19 cellular contexts compared by ENCODE assay signal in genomic region chr1:156865258-156865657, GRCh38. TPM values are rescaled to one million over a fixed set of nuclear protein-coding genes. Genes with fewer than 3 reads are reported as not detected.
DNase-seq lines count a peak whose midpoint lies in the region; ATAC-seq and TF ChIP-seq lines count a peak whose summit lies in the region.
"Had no signal": no experiment of that assay in that cellular context is flagged by ENCODE, and none has a peak within 500 bp of the region (broad histone marks: within the 10 kb centered on the region; RNA-seq: fewer than 3 reads in every experiment).

No MANE protein-coding gene starts in this region.

- no peak overlapping the region for H3K4me3 Mint-ChIP-seq in activated CD4-positive, alpha-beta T cell treated with anti-CD3 and anti-CD28 coated beads, Interleukin-2, amount 10 ng/mL, durations not matched to agents 7 days and 5 days
- H3K4me3 Mint-ChIP-seq in endothelial cell (ENCODE audit: unreplicated experiment): no peak overlapping the region
- H3K4me3 Mint-ChIP-seq: B cell; CD8-positive, alpha-beta T cell; IgD-negative memory B cell had no signal

- no peak for DNase-seq in activated CD4-positive, alpha-beta T cell treated with anti-CD3 and anti-CD28 coated beads, Interleukin-2, amount 10 ng/mL, durations not matched to agents 7 days and 5 days
- DNase-seq in activated CD4-positive, alpha-beta T cell treated with anti-CD3 and anti-CD28 coated beads, Interleukin-2, amount 50 U/mL, for 4 hours: no peak
- DNase-seq in WERI-Rb-1 (peak; percentile 58), endothelial cell (ENCODE audit: low spot score) (no peak), hypothalamus (lab: John Stamatoyannopoulos, UW) (no peak)
- DNase-seq: CD8-positive, alpha-beta T cell; GOT3; NCI-H146; NCI-H2107; NCI-H510A; NK-92 treated with Interleukin-12 subunit alpha and Interleukin-12 subunit beta, amount 100 ng/mL, for 24 hours; RPMI8226; SJCRH30 had no signal

- peak overlapping the region; percentile 29 for H3K27ac Mint-ChIP-seq in activated CD4-positive, alpha-beta T cell treated with anti-CD3 and anti-CD28 coated beads, Interleukin-2, amount 10 ng/mL, durations not matched to agents 7 days and 5 days
- H3K27ac Mint-ChIP-seq in endothelial cell (ENCODE audit: unreplicated experiment): peak overlapping the region; percentile 38
- H3K27ac Mint-ChIP-seq: B cell; CD8-positive, alpha-beta T cell; IgD-negative memory B cell had no signal

- no peaks in the 10 kb centered on the region for H3K36me3 Mint-ChIP-seq in activated CD4-positive, alpha-beta T cell treated with anti-CD3 and anti-CD28 coated beads, Interleukin-2, amount 10 ng/mL, durations not matched to agents 7 days and 5 days (ENCODE audit: low read depth)
- peaks cover 10% of the 10 kb centered on the region for H3K36me3 Mint-ChIP-seq in endothelial cell (ENCODE audit: low read depth, unreplicated experiment)
- H3K36me3 Mint-ChIP-seq: CD8-positive, alpha-beta T cell had no signal

- H3K9me3 Mint-ChIP-seq in activated CD4-positive, alpha-beta T cell treated with anti-CD3 and anti-CD28 coated beads, Interleukin-2, amount 10 ng/mL, durations not matched to agents 7 days and 5 days: no peaks in the 10 kb centered on the region
- H3K9me3 Mint-ChIP-seq in endothelial cell (ENCODE audit: unreplicated experiment): no peaks in the 10 kb centered on the region
- H3K9me3 Mint-ChIP-seq: CD8-positive, alpha-beta T cell; IgD-negative memory B cell had no signal

- POLR2A ChIA-PET in activated CD4-positive, alpha-beta T cell treated with anti-CD3 and anti-CD28 coated beads, Interleukin-2, amount 10 ng/mL, durations not matched to agents 7 days and 5 days (lab: Charles Lee): no interaction called here

- CTCF ChIA-PET in activated CD4-positive, alpha-beta T cell treated with anti-CD3 and anti-CD28 coated beads, Interleukin-2, amount 10 ng/mL, durations not matched to agents 7 days and 5 days (lab: Charles Lee): interaction anchor here (1.0 to 7.2 kb wide), 3 partner anchors 9 to 40 kb away, joined by 3 to 60 read pairs (median 5); no protein-coding TSS in a partner anchor

- ATAC-seq in HG03135 (IDR thresholded peaks at IDR 0.05; ENCODE audit: unreplicated experiment): no peak
- no peak for ATAC-seq in GM19467 (IDR thresholded peaks at IDR 0.05; ENCODE audit: unreplicated experiment)
- ATAC-seq: CD8-positive, alpha-beta T cell had no signal

- no peak overlapping the region for H3K4me3 ChIP-seq in Loucy (ENCODE audit: low read length, poor library complexity, severe bottlenecking)
- no peak overlapping the region for H3K4me3 ChIP-seq in WERI-Rb-1 (ENCODE audit: low read depth, low read length)
- H3K4me3 ChIP-seq: SJCRH30 had no signal

- peak overlapping the region; percentile 15 for H3K9ac ChIP-seq in Loucy (ENCODE audit: low read depth, low read length, poor library complexity, severe bottlenecking)

- H3K36me3 ChIP-seq in Loucy (ENCODE audit: insufficient read depth, low read length) (no peaks in the 10 kb centered on the region), WERI-Rb-1 (no peaks in the 10 kb centered on the region)
- H3K36me3 ChIP-seq: SJCRH30 had no signal

- H3K27me3 ChIP-seq in Loucy (ENCODE audit: insufficient read depth, low read length, poor library complexity, severe bottlenecking) (no peaks in the 10 kb centered on the region), WERI-Rb-1 (ENCODE audit: insufficient read depth, low read depth, severe bottlenecking) (no peaks in the 10 kb centered on the region)

- TF ChIP-seq CTCF in Loucy (conservative IDR thresholded peaks at IDR 0.05; ENCODE audit: low read length) (no peak), WERI-Rb-1 (IDR thresholded peaks at IDR 0.05; ENCODE audit: low read depth, low read length) (no peak), endothelial cell (IDR thresholded peaks at IDR 0.05; ENCODE audit: unreplicated experiment) (no peak)

- no peaks in the 10 kb centered on the region for H3K9me2 ChIP-seq in Loucy (replicated peaks; ENCODE audit: low read depth, low read length)

- no peaks in the 10 kb centered on the region for H3F3A ChIP-seq in Loucy (ENCODE audit: low read depth)

- peak overlapping the region; percentile 71 for H3K4me2 ChIP-seq in Loucy (ENCODE audit: low read depth, low read length, poor library complexity, severe bottlenecking)

- peaks cover 63% of the 10 kb centered on the region for H3K4me1 ChIP-seq in Loucy (ENCODE audit: insufficient read depth, low read length, poor library complexity, severe bottlenecking)
- H3K4me1 ChIP-seq: SJCRH30 had no signal

- no peaks in the 10 kb centered on the region for H4K20me1 ChIP-seq in Loucy (ENCODE audit: insufficient read depth, low read length, poor library complexity, severe bottlenecking)

- no peaks in the 10 kb centered on the region for H3K79me2 ChIP-seq in Loucy (ENCODE audit: insufficient read depth, low read length)

- H3K4me1 Mint-ChIP-seq in activated CD4-positive, alpha-beta T cell treated with anti-CD3 and anti-CD28 coated beads, Interleukin-2, amount 10 ng/mL, durations not matched to agents 7 days and 5 days: peaks cover 61% of the 10 kb centered on the region
- H3K4me1 Mint-ChIP-seq in endothelial cell (ENCODE audit: unreplicated experiment): peaks cover 23% of the 10 kb centered on the region

- H3K9me3 ChIP-seq in Loucy (ENCODE audit: insufficient read depth, low read depth, low read length): no peaks in the 10 kb centered on the region
- H3K9me3 ChIP-seq in WERI-Rb-1 (ENCODE audit: severe bottlenecking): no peaks in the 10 kb centered on the region
- H3K9me3 ChIP-seq: SJCRH30 had no signal

- H3K27me3 Mint-ChIP-seq in activated CD4-positive, alpha-beta T cell treated with anti-CD3 and anti-CD28 coated beads, Interleukin-2, amount 10 ng/mL, durations not matched to agents 7 days and 5 days: peaks cover 11% of the 10 kb centered on the region
- H3K27me3 Mint-ChIP-seq in endothelial cell (ENCODE audit: unreplicated experiment): peaks cover 27% of the 10 kb centered on the region

- H2AFZ ChIP-seq in Loucy (ENCODE audit: low read length): no peak overlapping the region

- H3K27ac ChIP-seq in WERI-Rb-1: peak overlapping the region; percentile 42
- H3K27ac ChIP-seq: SJCRH30 had no signal

RNA-seq across cellular contexts. Expression of gene NTRK1, which starts 4.6 kb away (rescaled TPM):
- total RNA-seq in activated CD4-positive, alpha-beta T cell treated with anti-CD3 and anti-CD28 coated beads, Interleukin-2, amount 10 ng/mL, durations not matched to agents 7 days and 5 days: 1 to 10 TPM; 1.9 to 2.0 TPM
- total RNA-seq in endothelial cell (ENCODE audit: unreplicated experiment): 0.23 TPM
- total RNA-seq: B cell, SJCRH30 had no signal

RNA-seq across cellular contexts. Expression of gene INSRR, which starts 6.3 kb away (rescaled TPM):
- under 1 TPM in 1 of 2 experiments, not detected in 1; 0.05 TPM for total RNA-seq in activated CD4-positive, alpha-beta T cell treated with anti-CD3 and anti-CD28 coated beads, Interleukin-2, amount 10 ng/mL, durations not matched to agents 7 days and 5 days
- not detected for total RNA-seq in endothelial cell (ENCODE audit: unreplicated experiment)
- total RNA-seq: B cell, HT1080, SJCRH30 had no signal

RNA-seq across cellular contexts. Expression of gene PEAR1, which starts 28.3 kb away (rescaled TPM):
- under 1 TPM; 0.07 to 0.15 TPM for total RNA-seq in activated CD4-positive, alpha-beta T cell treated with anti-CD3 and anti-CD28 coated beads, Interleukin-2, amount 10 ng/mL, durations not matched to agents 7 days and 5 days
- total RNA-seq in endothelial cell (ENCODE audit: unreplicated experiment): 50.7 TPM
- total RNA-seq: B cell; CD8-positive, alpha-beta T cell; SJCRH30 had no signal

RNA-seq across cellular contexts. Expression of gene SH2D2A, which starts 48.6 kb away (rescaled TPM):
- 10 to 100 TPM; 56.3 to 63.5 TPM for total RNA-seq in activated CD4-positive, alpha-beta T cell treated with anti-CD3 and anti-CD28 coated beads, Interleukin-2, amount 10 ng/mL, durations not matched to agents 7 days and 5 days
- not detected for total RNA-seq in endothelial cell (ENCODE audit: unreplicated experiment)
- total RNA-seq: SJCRH30 had no signal

RNA-seq across cellular contexts. Expression of gene LRRC71, which starts 55.2 kb away (rescaled TPM):
- not detected for total RNA-seq in activated CD4-positive, alpha-beta T cell treated with anti-CD3 and anti-CD28 coated beads, Interleukin-2, amount 10 ng/mL, durations not matched to agents 7 days and 5 days
- total RNA-seq in endothelial cell (ENCODE audit: unreplicated experiment): 0.95 TPM
- total RNA-seq: B cell; CD8-positive, alpha-beta T cell; HT1080; SJCRH30 had no signal

Comparison
In these comparisons a context has a peak if more than half of its experiments do, and no peak if none do; other contexts are left out.
1. RNA of gene PEAR1, which starts 28.3 kb away (total RNA-seq): 50.7 TPM in endothelial cell (single experiment); 0.07 to 0.15 TPM in activated CD4-positive, alpha-beta T cell treated with anti-CD3 and anti-CD28 coated beads, Interleukin-2, amount 10 ng/mL, durations not matched to agents 7 days and 5 days; every median in the first group is over 10 times any median in the second.